Comparison of ENCODE assay signal across 14 cellular contexts in the genomic region with DNA sequence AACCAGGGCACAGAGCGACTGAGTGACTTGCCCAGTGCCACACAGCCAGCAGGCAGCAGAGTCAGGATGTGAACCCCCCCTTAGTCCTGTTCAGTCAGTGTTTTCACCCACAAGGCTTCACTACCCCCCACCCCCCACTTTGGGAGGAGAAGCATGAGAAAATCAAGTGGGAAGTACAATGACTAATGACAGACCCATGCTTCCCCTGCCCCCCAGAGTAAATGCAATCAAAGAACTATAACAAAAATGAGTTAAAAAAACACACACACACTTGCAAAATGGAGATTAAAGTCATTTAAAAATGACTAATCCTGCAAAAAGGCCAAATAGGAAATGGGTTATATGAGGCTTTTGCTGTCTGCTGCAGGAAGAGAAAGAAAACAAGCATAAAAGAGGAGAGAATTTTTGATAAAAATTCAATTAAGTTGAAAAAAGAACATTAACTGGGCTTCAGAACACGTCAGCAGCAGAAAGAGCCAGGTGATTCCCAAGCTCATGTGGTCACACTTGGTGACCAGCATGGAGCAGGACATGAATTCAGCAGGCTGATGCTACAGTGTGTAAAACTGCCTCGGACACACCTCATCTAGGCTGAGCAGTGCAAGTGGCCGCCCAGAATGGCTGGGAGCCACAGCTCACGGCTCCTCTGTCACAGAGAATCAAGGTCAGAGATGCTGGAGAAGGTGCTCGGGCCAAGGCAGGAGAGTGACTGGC.
A peak's percentile ranks its signal among the peaks of the same experiment; 100 is the strongest.
DNase-seq lines count a peak whose midpoint lies in the region; ATAC-seq, FAIRE-seq and TF ChIP-seq lines count a peak whose summit lies in the region.
"Had no signal": no experiment of that assay in that cellular context is flagged by ENCODE, and none has a peak within 500 bp of the region (broad histone marks: within the 10 kb centered on the region; RNA-seq: fewer than 3 reads in every experiment).

No MANE protein-coding gene starts in this region.

- TF ChIP-seq RAD21 in A549 (conservative IDR thresholded peaks at IDR 0.05 in 1 of 2, IDR thresholded peaks at IDR 0.05 in 1 of 2), result no peak

- DNase-seq in A549 (ENCODE audit: low read depth in 1 of 2, low spot score in 1 of 2) (no peak), HT1080 (ENCODE audit: low read depth) (peak; percentile 32), coronary artery (ENCODE audit: low spot score) (peak; percentile 72), lung microvascular endothelial cell (ENCODE audit: low read depth in 2 of 2) (peak; percentile 45 to 58), T-helper 9 cell (no peak), NCI-H128 (lab: John Stamatoyannopoulos, UW; ENCODE audit: unreplicated experiment) (no peak)
- no peak for DNase-seq in activated T-helper 1 cell treated with anti-CD3 and anti-CD28 coated beads, Interleukin-12 subunit alpha, Interleukin-12 subunit beta, Interleukin-2, Interleukin-4 antibody, amounts not matched to agents 30 ng/mL and 10 ng/mL and 1 ng/mL, durations not matched to agents 14 hours and 24 hours and 36 hours (ENCODE audit: low spot score)
- DNase-seq: activated CD4-positive, alpha-beta T cell treated with anti-CD3 and anti-CD28 coated beads, Interleukin-2, amount 50 U/mL, for 48 hours; activated naive CD8-positive, alpha-beta T cell treated with anti-CD3 and anti-CD28 coated beads, Interleukin-2, amount 10 ng/mL, durations not matched to agents 7 days and 5 days; NCI-H187 treated with DMSO at 0.1 percent for 48 hours; stimulated activated CD4-positive, alpha-beta T cell treated with anti-CD3 and anti-CD28 coated beads, Interleukin-4, amount 100 ng/mL, for 1 hour; stomach had no signal

- TF ChIP-seq POLR2A in A549 (IDR thresholded peaks at IDR 0.05; ENCODE audit: low read length), result no peak

- no peak for FAIRE-seq in A549 (lab: Jason Lieb, UNC)

- H3K4me2 ChIP-seq in A549, result no peak overlapping the region

- no peak overlapping the region for H3K4me3 ChIP-seq in A549
- no peak overlapping the region for H3K4me3 ChIP-seq in coronary artery
- H3K4me3 ChIP-seq: stomach had no signal

- TF ChIP-seq EP300 in A549 (IDR thresholded peaks at IDR 0.05), result no peak

- POLR2A ChIA-PET in A549 (lab: Yijun Ruan, JAX), result interaction anchor here (0.6 kb wide), 1 partner anchor 551 kb away, joined by 3 read pairs; no protein-coding TSS in a partner anchor

- peak; percentile 41 to 47; a peak in 3 of 6 replicates for ATAC-seq in A549
- ATAC-seq in GM21528 (IDR thresholded peaks at IDR 0.05; ENCODE audit: low FRiP score, unreplicated experiment), result no peak

- peaks cover 24% of the 10 kb centered on the region for H3K9me3 ChIP-seq in A549

- H3K27me3 Mint-ChIP-seq in activated T-helper 1 cell treated with anti-CD3 and anti-CD28 coated beads, Interleukin-12 subunit alpha, Interleukin-12 subunit beta, Interleukin-2, Interleukin-4 antibody, amounts not matched to agents 30 ng/mL and 10 ng/mL and 1 ng/mL, durations not matched to agents 14 hours and 24 hours and 36 hours (ENCODE audit: insufficient read depth), result peaks cover 2% of the 10 kb centered on the region
- H3K27me3 Mint-ChIP-seq: activated naive CD8-positive, alpha-beta T cell treated with anti-CD3 and anti-CD28 coated beads, Interleukin-2, amount 10 ng/mL, durations not matched to agents 7 days and 5 days had no signal

- peaks cover 19% of the 10 kb centered on the region for H3K9me3 Mint-ChIP-seq in activated T-helper 1 cell treated with anti-CD3 and anti-CD28 coated beads, Interleukin-12 subunit alpha, Interleukin-12 subunit beta, Interleukin-2, Interleukin-4 antibody, amounts not matched to agents 30 ng/mL and 10 ng/mL and 1 ng/mL, durations not matched to agents 14 hours and 24 hours and 36 hours

- 18% methylated on average over 6 of the region's 6 CpGs for WGBS in A549 (ENCODE audit: missing lambda C conversion rate)

- no peak for TF ChIP-seq CTCF in A549 (IDR thresholded peaks at IDR 0.05)
- TF ChIP-seq CTCF in coronary artery (IDR thresholded peaks at IDR 0.05), result no peak

- CTCF ChIA-PET in A549 (lab: Yijun Ruan, JAX), result interaction anchor here (0.7 kb wide), 1 partner anchor 33 kb away, joined by 3 read pairs; no protein-coding TSS in a partner anchor

- H3K27ac Mint-ChIP-seq in activated T-helper 1 cell treated with anti-CD3 and anti-CD28 coated beads, Interleukin-12 subunit alpha, Interleukin-12 subunit beta, Interleukin-2, Interleukin-4 antibody, amounts not matched to agents 30 ng/mL and 10 ng/mL and 1 ng/mL, durations not matched to agents 14 hours and 24 hours and 36 hours, result no peak overlapping the region
- H3K27ac Mint-ChIP-seq: activated naive CD8-positive, alpha-beta T cell treated with anti-CD3 and anti-CD28 coated beads, Interleukin-2, amount 10 ng/mL, durations not matched to agents 7 days and 5 days had no signal

- H3K4me1 Mint-ChIP-seq in activated T-helper 1 cell treated with anti-CD3 and anti-CD28 coated beads, Interleukin-12 subunit alpha, Interleukin-12 subunit beta, Interleukin-2, Interleukin-4 antibody, amounts not matched to agents 30 ng/mL and 10 ng/mL and 1 ng/mL, durations not matched to agents 14 hours and 24 hours and 36 hours (ENCODE audit: low read depth), result no peaks in the 10 kb centered on the region
- H3K4me1 Mint-ChIP-seq: activated naive CD8-positive, alpha-beta T cell treated with anti-CD3 and anti-CD28 coated beads, Interleukin-2, amount 10 ng/mL, durations not matched to agents 7 days and 5 days had no signal

- no peak overlapping the region for H3K27ac ChIP-seq in A549
- H3K27ac ChIP-seq in coronary artery, result peak overlapping the region; percentile 20 to 63

- no peaks in the 10 kb centered on the region for H3K4me1 ChIP-seq in A549

- H3K36me3 Mint-ChIP-seq in activated T-helper 1 cell treated with anti-CD3 and anti-CD28 coated beads, Interleukin-12 subunit alpha, Interleukin-12 subunit beta, Interleukin-2, Interleukin-4 antibody, amounts not matched to agents 30 ng/mL and 10 ng/mL and 1 ng/mL, durations not matched to agents 14 hours and 24 hours and 36 hours (ENCODE audit: low read depth), result peaks cover 1% of the 10 kb centered on the region
- H3K36me3 Mint-ChIP-seq: activated naive CD8-positive, alpha-beta T cell treated with anti-CD3 and anti-CD28 coated beads, Interleukin-2, amount 10 ng/mL, durations not matched to agents 7 days and 5 days had no signal

- H3K4me3 Mint-ChIP-seq in activated T-helper 1 cell treated with anti-CD3 and anti-CD28 coated beads, Interleukin-12 subunit alpha, Interleukin-12 subunit beta, Interleukin-2, Interleukin-4 antibody, amounts not matched to agents 30 ng/mL and 10 ng/mL and 1 ng/mL, durations not matched to agents 14 hours and 24 hours and 36 hours, result no peak overlapping the region
- H3K4me3 Mint-ChIP-seq: activated naive CD8-positive, alpha-beta T cell treated with anti-CD3 and anti-CD28 coated beads, Interleukin-2, amount 10 ng/mL, durations not matched to agents 7 days and 5 days; neural crest cell had no signal

- intact Hi-C loops in activated T-helper 1 cell treated with anti-CD3 and anti-CD28 coated beads, Interleukin-12 subunit alpha, Interleukin-12 subunit beta, Interleukin-2, Interleukin-4 antibody, amounts not matched to agents 30 ng/mL and 10 ng/mL and 1 ng/mL, durations not matched to agents 14 hours and 24 hours and 36 hours (cut with micrococcal nuclease), result no loop called here

TF ChIP-seq in A549, 52 proteins besides CTCF, POLR2A, EP300 and RAD21:
- TF ChIP-seq NPAS2 (CRISPR knock-in tag; IDR thresholded peaks at IDR 0.05; ENCODE audit: borderline replicate concordance), result no peak
- no peak for TF ChIP-seq TP53 (CRISPR knock-in tag; IDR thresholded peaks at IDR 0.05)
- no peak for TF ChIP-seq CBX8 (IDR thresholded peaks at IDR 0.05)
- no peak for TF ChIP-seq MYC (IDR thresholded peaks at IDR 0.05; ENCODE audit: borderline replicate concordance, low read length)
- TF ChIP-seq CBX2 (IDR thresholded peaks at IDR 0.05; ENCODE audit: borderline replicate concordance, low read depth), result no peak
- no peak for TF ChIP-seq HOXA7 (CRISPR knock-in tag; IDR thresholded peaks at IDR 0.05)
- TF ChIP-seq HOXB5 (CRISPR knock-in tag; IDR thresholded peaks at IDR 0.05), result no peak
- no peak for TF ChIP-seq ZC3H11A (IDR thresholded peaks at IDR 0.05)
- no peak for TF ChIP-seq TFCP2L1 (CRISPR knock-in tag; IDR thresholded peaks at IDR 0.05)
- TF ChIP-seq HOXB13 (CRISPR knock-in tag; IDR thresholded peaks at IDR 0.05; ENCODE audit: low read depth), result no peak
- no peak for TF ChIP-seq SMC3 (IDR thresholded peaks at IDR 0.05)
- TF ChIP-seq, protein P1, sequence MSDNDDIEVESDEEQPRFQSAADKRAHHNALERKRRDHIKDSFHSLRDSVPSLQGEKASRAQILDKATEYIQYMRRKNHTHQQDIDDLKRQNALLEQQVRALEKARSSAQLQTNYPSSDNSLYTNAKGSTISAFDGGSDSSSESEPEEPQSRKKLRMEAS (IDR thresholded peaks at IDR 0.05), result no peak
- TF ChIP-seq, protein P2, sequence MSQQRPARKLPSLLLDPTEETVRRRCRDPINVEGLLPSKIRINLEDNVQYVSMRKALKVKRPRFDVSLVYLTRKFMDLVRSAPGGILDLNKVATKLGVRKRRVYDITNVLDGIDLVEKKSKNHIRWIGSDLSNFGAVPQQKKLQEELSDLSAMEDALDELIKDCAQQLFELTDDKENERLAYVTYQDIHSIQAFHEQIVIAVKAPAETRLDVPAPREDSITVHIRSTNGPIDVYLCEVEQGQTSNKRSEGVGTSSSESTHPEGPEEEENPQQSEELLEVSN (IDR thresholded peaks at IDR 0.05; ENCODE audit: borderline replicate concordance, low read depth), result no peak
- no peak for TF ChIP-seq KDM1A (IDR thresholded peaks at IDR 0.05; ENCODE audit: low read depth)
- no peak for TF ChIP-seq RNF2 (IDR thresholded peaks at IDR 0.05; ENCODE audit: borderline replicate concordance, low read depth)
- TF ChIP-seq CHD4 (IDR thresholded peaks at IDR 0.05; ENCODE audit: borderline replicate concordance), result no peak

Comparison
In these comparisons a context has a peak if more than half of its experiments do, and no peak if none do; other contexts are left out.
1. DNase-seq: peak in HT1080 (single experiment), coronary artery (single experiment) and lung microvascular endothelial cell (2 of 2); none in A549 (0 of 2), T-helper 9 cell (single experiment), NCI-H128 (single experiment) and activated T-helper 1 cell treated with anti-CD3 and anti-CD28 coated beads, Interleukin-12 subunit alpha, Interleukin-12 subunit beta, Interleukin-2, Interleukin-4 antibody, amounts not matched to agents 30 ng/mL and 10 ng/mL and 1 ng/mL, durations not matched to agents 14 hours and 24 hours and 36 hours (single experiment).
2. H3K27ac ChIP-seq: peak in coronary artery (2 of 2); none in A549 (0 of 2).